In genomic region chr22:28246392-28246791, GRCh38 we compare ENCODE assay signal across 18 cellular contexts.
DNase-seq lines count a peak whose midpoint lies in the region; ATAC-seq and TF ChIP-seq lines count a peak whose summit lies in the region.
"Had no signal": no experiment of that assay in that cellular context is flagged by ENCODE, and none has a peak within 500 bp of the region (broad histone marks: within the 10 kb centered on the region; RNA-seq: fewer than 3 reads in every experiment).

No MANE protein-coding gene starts in this region.

- H3K36me3 Mint-ChIP-seq in nephron progenitor cell (ENCODE audit: low read depth), result no peaks in the 10 kb centered on the region

- no peaks in the 10 kb centered on the region for H3K9me3 Mint-ChIP-seq in nephron progenitor cell

- no peak overlapping the region for H3K4me3 Mint-ChIP-seq in nephron progenitor cell

- DNase-seq in AG20443 (ENCODE audit: low spot score), result peak; percentile 51
- peak; percentile 49 for DNase-seq in NCI-H226
- DNase-seq in fibroblast of gingiva (ENCODE audit: low read depth), result peak; percentile 65
- no peak for DNase-seq in nephron progenitor cell
- no peak for DNase-seq in DMS153 (lab: John Stamatoyannopoulos, UW)
- DNase-seq: activated CD4-positive, alpha-beta T cell treated with anti-CD3 and anti-CD28 coated beads for 1 hour; anterior cingulate cortex; COR-L47; dermis blood vessel endothelial cell; KG1; mucosa of descending colon; NCI-H1092 treated with DMSO at 0.1 percent for 48 hours; NCI-H2171; NCI-H748 treated with DMSO at 0.1 percent for 48 hours; T-helper 9 cell had no signal

- no peak for ATAC-seq in HG02588 (IDR thresholded peaks at IDR 0.05; ENCODE audit: unreplicated experiment)
- no peak for ATAC-seq in HG03439 (IDR thresholded peaks at IDR 0.05; ENCODE audit: unreplicated experiment)
- no peak for ATAC-seq in HG03432 (IDR thresholded peaks at IDR 0.05; ENCODE audit: unreplicated experiment)
- ATAC-seq: mucosa of descending colon had no signal

- peak overlapping the region; percentile 95 for H3K27ac Mint-ChIP-seq in nephron progenitor cell

- no peak for TF ChIP-seq CTCF in nephron progenitor cell (IDR thresholded peaks at IDR 0.05)

- peaks cover 74% of the 10 kb centered on the region for H3K4me1 Mint-ChIP-seq in nephron progenitor cell

- H3K27me3 Mint-ChIP-seq in nephron progenitor cell (ENCODE audit: low read depth, poor library complexity), result peaks cover 4% of the 10 kb centered on the region

Comparison
In these comparisons a context has a peak if more than half of its experiments do, and no peak if none do; other contexts are left out.
1. DNase-seq: peak in AG20443 (single experiment), NCI-H226 (single experiment) and fibroblast of gingiva (single experiment); none in nephron progenitor cell (single experiment) and DMS153 (single experiment).